ENCODE assay signal across 1 cellular context in the genomic region with DNA sequence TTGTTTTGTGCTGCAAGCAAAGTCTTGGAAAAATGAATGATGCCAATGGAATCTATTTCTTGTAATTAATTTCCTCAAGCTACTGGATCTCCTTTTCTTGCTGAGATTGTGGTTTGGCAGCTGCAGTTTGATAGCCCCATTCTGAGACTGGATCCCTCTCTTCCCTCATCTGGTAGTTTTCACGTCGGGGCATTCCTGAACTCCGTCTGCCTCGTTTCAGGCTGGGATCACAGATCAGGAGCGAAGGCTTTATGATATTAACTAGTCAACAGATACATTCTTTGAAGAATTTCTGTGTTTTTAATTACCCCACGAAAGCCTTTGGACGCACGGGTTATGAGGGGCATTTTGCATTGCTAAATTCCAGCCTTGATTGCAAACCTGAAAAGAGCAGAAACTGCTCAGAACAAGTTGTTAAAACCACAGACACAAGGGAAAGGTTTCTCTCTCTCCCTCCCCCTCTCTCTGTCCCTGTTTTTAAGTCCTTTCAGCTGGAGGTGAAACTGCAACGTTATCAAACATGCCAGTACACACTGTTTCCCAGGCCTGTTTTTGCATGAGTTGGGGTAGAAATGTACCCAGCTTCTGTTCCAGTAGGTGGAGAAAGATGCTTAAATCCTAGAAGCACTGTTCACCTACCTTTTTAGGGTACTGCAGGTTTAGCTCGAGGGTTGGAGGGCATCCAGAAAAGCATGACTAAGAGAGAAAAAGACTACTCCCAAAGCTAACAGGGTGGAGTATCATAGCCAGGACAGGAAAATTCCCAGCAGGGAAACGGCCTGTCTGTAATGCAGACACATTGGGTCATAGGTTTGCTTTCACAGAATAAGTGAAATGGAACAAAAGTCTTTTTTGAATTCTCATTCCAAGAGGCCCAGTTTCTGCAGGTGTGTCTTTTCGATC.
TF ChIP-seq lines count a peak whose summit lies in the region.

No MANE protein-coding gene starts in this region.

TF ChIP-seq in GM12878, 131 proteins besides CTCF, POLR2A, EP300 and RAD21 (continued from another document):
- TF ChIP-seq YBX1 (IDR thresholded peaks at IDR 0.05) = no peak
- peak; percentile 49 to 59; a peak in 3 of 4 replicates for TF ChIP-seq IKZF2 (IDR thresholded peaks at IDR 0.05)
- no peak for TF ChIP-seq RCOR1 (conservative IDR thresholded peaks at IDR 0.05; ENCODE audit: low read depth, low read length)
- no peak for TF ChIP-seq SMAD5 (IDR thresholded peaks at IDR 0.05; ENCODE audit: low read depth)
- peak; percentile 36; the same call in 1 of the 2 replicates for TF ChIP-seq IKZF1 (conservative IDR thresholded peaks at IDR 0.05)
- TF ChIP-seq PKNOX1 (IDR thresholded peaks at IDR 0.05) = no peak
- no peak for TF ChIP-seq FOXK2 (IDR thresholded peaks at IDR 0.05)
- no peak for TF ChIP-seq EED (IDR thresholded peaks at IDR 0.05; ENCODE audit: low read depth)
- TF ChIP-seq CHD2 (IDR thresholded peaks at IDR 0.05; ENCODE audit: borderline replicate concordance, low read depth, low read length) = no peak
- TF ChIP-seq PAX8 (IDR thresholded peaks at IDR 0.05) = no peak
